Comparison of ENCODE assay signal across 1 cellular context in the genomic region with DNA sequence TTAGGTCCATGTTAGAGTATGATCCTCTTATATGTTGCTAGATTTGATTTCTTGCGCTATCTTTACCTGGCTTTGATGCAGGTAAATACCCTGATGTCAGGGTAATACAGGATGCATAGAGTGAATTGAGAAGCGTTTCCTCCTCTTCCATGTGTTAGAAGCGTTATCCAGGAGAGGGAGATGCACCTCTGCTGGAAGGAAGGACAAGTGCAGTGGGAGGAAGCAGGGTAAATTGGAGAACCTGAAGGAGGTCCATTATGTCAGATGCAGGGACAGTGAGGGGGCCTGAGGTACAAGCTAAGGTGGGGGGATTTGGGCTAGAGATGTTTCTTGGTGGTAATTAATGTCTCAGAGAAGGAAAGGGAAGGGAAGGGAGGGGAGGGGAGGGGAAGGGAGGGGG.
TF ChIP-seq lines count a peak whose summit lies in the region.

No MANE protein-coding gene starts in this region.

TF ChIP-seq in GM23338, 12 proteins besides CTCF, POLR2A, EP300 and RAD21 (continued from another document):
- TF ChIP-seq NANOG (IDR thresholded peaks at IDR 0.05; ENCODE audit: borderline replicate concordance): no peak
- TF ChIP-seq STAT1 (IDR thresholded peaks at IDR 0.05; ENCODE audit: unreplicated experiment): no peak
